1 cellular context compared by ENCODE assay signal in the genomic region with DNA sequence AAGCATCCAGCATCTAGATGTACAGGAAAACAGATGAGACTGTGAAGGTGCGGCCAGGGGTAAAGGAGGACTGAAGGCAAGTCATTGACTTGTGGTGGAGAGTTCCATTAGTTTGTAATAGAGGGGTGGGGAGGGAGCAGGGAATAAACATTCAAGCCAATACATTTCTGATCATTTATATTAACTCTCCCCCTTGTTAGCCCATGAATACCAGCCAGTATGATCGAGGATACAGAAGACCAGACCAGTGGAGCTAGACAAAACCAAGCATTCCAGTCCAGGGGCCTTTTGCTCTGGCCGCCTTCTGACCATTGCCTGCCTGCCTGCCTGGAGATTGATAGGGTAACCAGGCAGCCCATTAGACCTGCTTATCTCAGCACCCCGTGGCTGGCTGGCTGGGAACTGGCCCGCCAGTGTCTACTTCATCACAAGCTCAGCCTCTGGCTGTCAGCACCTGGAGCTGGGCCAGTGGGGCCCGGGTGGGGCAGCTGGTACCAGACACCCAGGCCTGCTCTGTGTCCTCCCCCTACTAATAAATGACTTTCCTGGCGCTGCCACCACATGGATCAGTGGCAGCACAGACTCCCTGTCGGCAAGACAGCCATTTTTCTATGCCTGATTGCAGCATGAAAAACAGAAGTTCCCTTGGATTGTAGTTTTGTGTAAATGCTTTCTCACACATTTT.
TF ChIP-seq lines count a peak whose summit lies in the region.

No MANE protein-coding gene starts in this region.

TF ChIP-seq in HEK293, 187 proteins besides CTCF, POLR2A, EP300 and RAD21 (continued from another document):
- TF ChIP-seq, protein P1, sequence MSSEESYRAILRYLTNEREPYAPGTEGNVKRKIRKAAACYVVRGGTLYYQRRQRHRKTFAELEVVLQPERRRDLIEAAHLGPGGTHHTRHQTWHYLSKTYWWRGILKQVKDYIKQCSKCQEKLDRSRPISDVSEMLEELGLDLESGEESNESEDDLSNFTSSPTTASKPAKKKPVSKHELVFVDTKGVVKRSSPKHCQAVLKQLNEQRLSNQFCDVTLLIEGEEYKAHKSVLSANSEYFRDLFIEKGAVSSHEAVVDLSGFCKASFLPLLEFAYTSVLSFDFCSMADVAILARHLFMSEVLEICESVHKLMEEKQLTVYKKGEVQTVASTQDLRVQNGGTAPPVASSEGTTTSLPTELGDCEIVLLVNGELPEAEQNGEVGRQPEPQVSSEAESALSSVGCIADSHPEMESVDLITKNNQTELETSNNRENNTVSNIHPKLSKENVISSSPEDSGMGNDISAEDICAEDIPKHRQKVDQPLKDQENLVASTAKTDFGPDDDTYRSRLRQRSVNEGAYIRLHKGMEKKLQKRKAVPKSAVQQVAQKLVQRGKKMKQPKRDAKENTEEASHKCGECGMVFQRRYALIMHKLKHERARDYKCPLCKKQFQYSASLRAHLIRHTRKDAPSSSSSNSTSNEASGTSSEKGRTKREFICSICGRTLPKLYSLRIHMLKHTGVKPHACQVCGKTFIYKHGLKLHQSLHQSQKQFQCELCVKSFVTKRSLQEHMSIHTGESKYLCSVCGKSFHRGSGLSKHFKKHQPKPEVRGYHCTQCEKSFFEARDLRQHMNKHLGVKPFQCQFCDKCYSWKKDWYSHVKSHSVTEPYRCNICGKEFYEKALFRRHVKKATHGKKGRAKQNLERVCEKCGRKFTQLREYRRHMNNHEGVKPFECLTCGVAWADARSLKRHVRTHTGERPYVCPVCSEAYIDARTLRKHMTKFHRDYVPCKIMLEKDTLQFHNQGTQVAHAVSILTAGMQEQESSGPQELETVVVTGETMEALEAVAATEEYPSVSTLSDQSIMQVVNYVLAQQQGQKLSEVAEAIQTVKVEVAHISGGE (tag by site-specific recombination; conservative IDR thresholded peaks at IDR 0.05; ENCODE audit: low read depth), result no peak
